ENCODE assay signal across 8 cellular contexts in genomic region chr2:63842149-63843061, GRCh38. TPM values are rescaled to one million over a fixed set of nuclear protein-coding genes. Genes with fewer than 3 reads are reported as not detected.
DNase-seq lines count a peak whose midpoint lies in the region; ATAC-seq and TF ChIP-seq lines count a peak whose summit lies in the region.

No MANE protein-coding gene starts in this region.

- H3K9me3 Mint-ChIP-seq in activated naive CD4-positive, alpha-beta T cell treated with anti-CD3 and anti-CD28 coated beads for 36 hours: peaks cover 2% of the 10 kb centered on the region

- peak; percentile 28 for DNase-seq in activated naive CD4-positive, alpha-beta T cell treated with anti-CD3 and anti-CD28 coated beads for 36 hours
- DNase-seq in activated naive CD4-positive, alpha-beta T cell (lab: John Stamatoyannopoulos, UW): no peak
- DNase-seq in NCI-H460 (ENCODE audit: extremely low read depth, low read depth) (peak; percentile 71), right atrium auricular region (ENCODE audit: low spot score) (peak; percentile 62), retina (peak; percentile 65), COLO829 (ENCODE audit: low spot score) (no peak)

- peaks cover 8% of the 10 kb centered on the region for H3K36me3 Mint-ChIP-seq in activated naive CD4-positive, alpha-beta T cell treated with anti-CD3 and anti-CD28 coated beads for 36 hours (ENCODE audit: low read depth)

- TF ChIP-seq CTCF in right atrium auricular region (IDR thresholded peaks at IDR 0.05): no peak

- peak overlapping the region; percentile 85 to 92 for H3K4me3 ChIP-seq in right atrium auricular region

- H3K4me3 Mint-ChIP-seq in activated naive CD4-positive, alpha-beta T cell treated with anti-CD3 and anti-CD28 coated beads for 36 hours: peak overlapping the region; percentile 99

- CTCF ChIA-PET in activated naive CD4-positive, alpha-beta T cell treated with anti-CD3 and anti-CD28 coated beads for 36 hours (lab: Charles Lee): interaction anchor here (0.6 to 3.1 kb wide), 12 partner anchors 10 to 486 kb away, joined by 3 to 11 read pairs (median 5); no protein-coding TSS in a partner anchor

- no peaks in the 10 kb centered on the region for H3K9me3 ChIP-seq in right atrium auricular region

- peaks cover 42% of the 10 kb centered on the region for H3K4me1 Mint-ChIP-seq in activated naive CD4-positive, alpha-beta T cell treated with anti-CD3 and anti-CD28 coated beads for 36 hours (ENCODE audit: low read depth)

- peak overlapping the region; percentile 99 for H3K27ac Mint-ChIP-seq in activated naive CD4-positive, alpha-beta T cell treated with anti-CD3 and anti-CD28 coated beads for 36 hours

- intact Hi-C loops in activated naive CD4-positive, alpha-beta T cell treated with anti-CD3 and anti-CD28 coated beads for 36 hours (cut with micrococcal nuclease): loop anchor here (1.0 to 10.0 kb wide), 8 partner anchors 8 to 1990 kb away; partner anchors contain the start of genes FAM161A, OTX1, SERTAD2 and SPRED2

- peaks cover 0 to 44% of the 10 kb centered on the region in 2 donors for H3K4me1 ChIP-seq in right atrium auricular region

- peak overlapping the region; percentile 94 for H3K27ac ChIP-seq in angular gyrus (ENCODE audit: low read depth, low read length)
- H3K27ac ChIP-seq in right atrium auricular region: peak overlapping the region; percentile 99

- ATAC-seq in HG03457 (IDR thresholded peaks at IDR 0.05; ENCODE audit: unreplicated experiment): no peak

- H3K36me3 ChIP-seq in right atrium auricular region: no peaks in the 10 kb centered on the region

- H3K27me3 Mint-ChIP-seq in activated naive CD4-positive, alpha-beta T cell treated with anti-CD3 and anti-CD28 coated beads for 36 hours (ENCODE audit: low read depth): no peaks in the 10 kb centered on the region

- no peaks in the 10 kb centered on the region for H3K27me3 ChIP-seq in right atrium auricular region

RNA-seq across cellular contexts. Expression of gene UGP2, which starts 0.7 kb away (rescaled TPM):
- 10 to 100 TPM; 82.2 to 93.1 TPM for total RNA-seq in activated naive CD4-positive, alpha-beta T cell treated with anti-CD3 and anti-CD28 coated beads for 36 hours
- total RNA-seq in NCI-H460 (2014; rRNA removed; shearing (Covaris generic)): 84.8 and 86.5 TPM in 2 replicates
- polyA plus RNA-seq in NCI-H460 (2014; cell fraction: nucleus; rRNA removed): 28.0 and 49.3 TPM in 2 replicates
- 100 to 1,000 TPM; 204 to 209 TPM for total RNA-seq in right atrium auricular region

Comparison
In these comparisons a context has a peak if more than half of its experiments do, and no peak if none do; other contexts are left out.
1. DNase-seq: peak in activated naive CD4-positive, alpha-beta T cell treated with anti-CD3 and anti-CD28 coated beads for 36 hours (single experiment), NCI-H460 (single experiment), right atrium auricular region (single experiment) and retina (single experiment); none in activated naive CD4-positive, alpha-beta T cell (0 of 4) and COLO829 (single experiment).